Comparison of ENCODE assay signal across 1 cellular context in the genomic region with DNA sequence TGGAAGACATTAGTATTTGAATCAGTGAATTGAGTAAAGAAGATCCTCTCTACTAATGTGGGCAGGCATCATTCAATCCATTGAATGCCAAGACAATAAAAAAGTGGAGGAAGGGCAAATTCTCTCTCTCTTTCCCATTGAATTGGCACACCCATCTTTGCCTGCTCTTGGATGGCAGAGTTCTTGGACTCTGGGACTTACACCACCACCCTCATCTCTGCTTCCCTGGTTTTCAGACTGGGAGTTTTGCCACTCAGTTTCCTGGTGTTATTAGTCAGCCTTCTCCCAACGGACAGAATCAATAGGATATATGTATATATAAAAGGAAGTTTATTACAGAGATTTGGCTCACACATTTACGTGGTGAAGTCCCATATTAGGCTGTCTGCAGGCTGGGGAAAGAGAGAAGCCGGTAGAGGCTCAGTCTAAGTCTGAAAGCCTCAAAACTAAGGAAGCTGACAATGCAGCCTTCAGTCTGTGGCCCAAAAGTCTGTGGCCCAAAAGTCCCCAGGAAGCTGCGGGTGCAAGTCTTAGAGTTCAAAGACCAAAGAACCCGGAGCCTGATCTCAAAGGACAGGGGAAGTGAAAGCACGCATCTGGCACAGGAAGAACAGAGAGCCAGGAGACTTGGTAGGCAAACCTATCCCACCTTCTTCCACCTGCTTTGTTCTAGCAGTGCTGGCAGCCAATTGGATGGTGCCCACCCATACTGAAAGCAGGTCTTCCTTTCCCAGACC.
TF ChIP-seq lines count a peak whose summit lies in the region.

No MANE protein-coding gene starts in this region.

TF ChIP-seq in GM12878, 131 proteins besides CTCF, POLR2A, EP300 and RAD21 (continued from another document):
- TF ChIP-seq, protein P1, sequence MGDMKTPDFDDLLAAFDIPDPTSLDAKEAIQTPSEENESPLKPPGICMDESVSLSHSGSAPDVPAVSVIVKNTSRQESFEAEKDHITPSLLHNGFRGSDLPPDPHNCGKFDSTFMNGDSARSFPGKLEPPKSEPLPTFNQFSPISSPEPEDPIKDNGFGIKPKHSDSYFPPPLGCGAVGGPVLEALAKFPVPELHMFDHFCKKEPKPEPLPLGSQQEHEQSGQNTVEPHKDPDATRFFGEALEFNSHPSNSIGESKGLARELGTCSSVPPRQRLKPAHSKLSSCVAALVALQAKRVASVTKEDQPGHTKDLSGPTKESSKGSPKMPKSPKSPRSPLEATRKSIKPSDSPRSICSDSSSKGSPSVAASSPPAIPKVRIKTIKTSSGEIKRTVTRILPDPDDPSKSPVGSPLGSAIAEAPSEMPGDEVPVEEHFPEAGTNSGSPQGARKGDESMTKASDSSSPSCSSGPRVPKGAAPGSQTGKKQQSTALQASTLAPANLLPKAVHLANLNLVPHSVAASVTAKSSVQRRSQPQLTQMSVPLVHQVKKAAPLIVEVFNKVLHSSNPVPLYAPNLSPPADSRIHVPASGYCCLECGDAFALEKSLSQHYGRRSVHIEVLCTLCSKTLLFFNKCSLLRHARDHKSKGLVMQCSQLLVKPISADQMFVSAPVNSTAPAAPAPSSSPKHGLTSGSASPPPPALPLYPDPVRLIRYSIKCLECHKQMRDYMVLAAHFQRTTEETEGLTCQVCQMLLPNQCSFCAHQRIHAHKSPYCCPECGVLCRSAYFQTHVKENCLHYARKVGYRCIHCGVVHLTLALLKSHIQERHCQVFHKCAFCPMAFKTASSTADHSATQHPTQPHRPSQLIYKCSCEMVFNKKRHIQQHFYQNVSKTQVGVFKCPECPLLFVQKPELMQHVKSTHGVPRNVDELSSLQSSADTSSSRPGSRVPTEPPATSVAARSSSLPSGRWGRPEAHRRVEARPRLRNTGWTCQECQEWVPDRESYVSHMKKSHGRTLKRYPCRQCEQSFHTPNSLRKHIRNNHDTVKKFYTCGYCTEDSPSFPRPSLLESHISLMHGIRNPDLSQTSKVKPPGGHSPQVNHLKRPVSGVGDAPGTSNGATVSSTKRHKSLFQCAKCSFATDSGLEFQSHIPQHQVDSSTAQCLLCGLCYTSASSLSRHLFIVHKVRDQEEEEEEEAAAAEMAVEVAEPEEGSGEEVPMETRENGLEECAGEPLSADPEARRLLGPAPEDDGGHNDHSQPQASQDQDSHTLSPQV (IDR thresholded peaks at IDR 0.05) = no peak
- TF ChIP-seq, protein P2, sequence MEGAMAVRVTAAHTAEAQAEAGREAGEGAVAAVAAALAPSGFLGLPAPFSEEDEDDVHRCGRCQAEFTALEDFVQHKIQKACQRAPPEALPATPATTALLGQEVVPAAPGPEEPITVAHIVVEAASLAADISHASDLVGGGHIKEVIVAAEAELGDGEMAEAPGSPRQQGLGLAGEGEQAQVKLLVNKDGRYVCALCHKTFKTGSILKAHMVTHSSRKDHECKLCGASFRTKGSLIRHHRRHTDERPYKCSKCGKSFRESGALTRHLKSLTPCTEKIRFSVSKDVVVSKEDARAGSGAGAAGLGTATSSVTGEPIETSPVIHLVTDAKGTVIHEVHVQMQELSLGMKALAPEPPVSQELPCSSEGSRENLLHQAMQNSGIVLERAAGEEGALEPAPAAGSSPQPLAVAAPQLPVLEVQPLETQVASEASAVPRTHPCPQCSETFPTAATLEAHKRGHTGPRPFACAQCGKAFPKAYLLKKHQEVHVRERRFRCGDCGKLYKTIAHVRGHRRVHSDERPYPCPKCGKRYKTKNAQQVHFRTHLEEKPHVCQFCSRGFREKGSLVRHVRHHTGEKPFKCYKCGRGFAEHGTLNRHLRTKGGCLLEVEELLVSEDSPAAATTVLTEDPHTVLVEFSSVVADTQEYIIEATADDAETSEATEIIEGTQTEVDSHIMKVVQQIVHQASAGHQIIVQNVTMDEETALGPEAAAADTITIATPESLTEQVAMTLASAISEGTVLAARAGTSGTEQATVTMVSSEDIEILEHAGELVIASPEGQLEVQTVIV (IDR thresholded peaks at IDR 0.05; ENCODE audit: borderline replicate concordance, partially characterized antibody) = no peak
- TF ChIP-seq, protein P3, sequence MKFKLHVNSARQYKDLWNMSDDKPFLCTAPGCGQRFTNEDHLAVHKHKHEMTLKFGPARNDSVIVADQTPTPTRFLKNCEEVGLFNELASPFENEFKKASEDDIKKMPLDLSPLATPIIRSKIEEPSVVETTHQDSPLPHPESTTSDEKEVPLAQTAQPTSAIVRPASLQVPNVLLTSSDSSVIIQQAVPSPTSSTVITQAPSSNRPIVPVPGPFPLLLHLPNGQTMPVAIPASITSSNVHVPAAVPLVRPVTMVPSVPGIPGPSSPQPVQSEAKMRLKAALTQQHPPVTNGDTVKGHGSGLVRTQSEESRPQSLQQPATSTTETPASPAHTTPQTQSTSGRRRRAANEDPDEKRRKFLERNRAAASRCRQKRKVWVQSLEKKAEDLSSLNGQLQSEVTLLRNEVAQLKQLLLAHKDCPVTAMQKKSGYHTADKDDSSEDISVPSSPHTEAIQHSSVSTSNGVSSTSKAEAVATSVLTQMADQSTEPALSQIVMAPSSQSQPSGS (IDR thresholded peaks at IDR 0.05; ENCODE audit: low read length) = no peak
- TF ChIP-seq ZNF24 (IDR thresholded peaks at IDR 0.05) (no peak), NFYA (IDR thresholded peaks at IDR 0.05; ENCODE audit: borderline replicate concordance, low read depth, low read length) (no peak), NR2F1 (conservative IDR thresholded peaks at IDR 0.05) (peak; percentile 34; the same call in 1 of the 2 replicates), MTA2 (IDR thresholded peaks at IDR 0.05; ENCODE audit: low read depth) (peak; percentile 65), NFXL1 (IDR thresholded peaks at IDR 0.05; ENCODE audit: borderline replicate concordance) (no peak), SPI1 (IDR thresholded peaks at IDR 0.05; ENCODE audit: borderline replicate concordance, insufficient read depth, low read depth, low read length) (peak; percentile 90), DPF2 (IDR thresholded peaks at IDR 0.05) (peak; percentile 77), RELA (IDR thresholded peaks at IDR 0.05; ENCODE audit: borderline replicate concordance, partially characterized antibody) (no peak), IKZF2 (IDR thresholded peaks at IDR 0.05) (peak; percentile 80 to 81; a peak in 3 of 4 replicates), RUNX3 (IDR thresholded peaks at IDR 0.05; ENCODE audit: low read length) (peak; percentile 83), TCF7 (IDR thresholded peaks at IDR 0.05; ENCODE audit: borderline replicate concordance) (peak; percentile 71; the same call in 1 of the 2 replicates), GABPA (IDR thresholded peaks at IDR 0.05; ENCODE audit: low read depth) (peak; percentile 54), IKZF1 (conservative IDR thresholded peaks at IDR 0.05) (peak; percentile 80), ASH2L (IDR thresholded peaks at IDR 0.05; ENCODE audit: borderline replicate concordance, low read depth) (no peak), EED (IDR thresholded peaks at IDR 0.05; ENCODE audit: low read depth) (peak; percentile 62), RAD51 (IDR thresholded peaks at IDR 0.05) (no peak), BCL11A (IDR thresholded peaks at IDR 0.05; ENCODE audit: low read depth, low read length) (0 out of 2 replicates have a peak, but pooled peaks have one; percentile 39), SMAD5 (IDR thresholded peaks at IDR 0.05; ENCODE audit: low read depth) (no peak)
- TF ChIP-seq, protein P4, sequence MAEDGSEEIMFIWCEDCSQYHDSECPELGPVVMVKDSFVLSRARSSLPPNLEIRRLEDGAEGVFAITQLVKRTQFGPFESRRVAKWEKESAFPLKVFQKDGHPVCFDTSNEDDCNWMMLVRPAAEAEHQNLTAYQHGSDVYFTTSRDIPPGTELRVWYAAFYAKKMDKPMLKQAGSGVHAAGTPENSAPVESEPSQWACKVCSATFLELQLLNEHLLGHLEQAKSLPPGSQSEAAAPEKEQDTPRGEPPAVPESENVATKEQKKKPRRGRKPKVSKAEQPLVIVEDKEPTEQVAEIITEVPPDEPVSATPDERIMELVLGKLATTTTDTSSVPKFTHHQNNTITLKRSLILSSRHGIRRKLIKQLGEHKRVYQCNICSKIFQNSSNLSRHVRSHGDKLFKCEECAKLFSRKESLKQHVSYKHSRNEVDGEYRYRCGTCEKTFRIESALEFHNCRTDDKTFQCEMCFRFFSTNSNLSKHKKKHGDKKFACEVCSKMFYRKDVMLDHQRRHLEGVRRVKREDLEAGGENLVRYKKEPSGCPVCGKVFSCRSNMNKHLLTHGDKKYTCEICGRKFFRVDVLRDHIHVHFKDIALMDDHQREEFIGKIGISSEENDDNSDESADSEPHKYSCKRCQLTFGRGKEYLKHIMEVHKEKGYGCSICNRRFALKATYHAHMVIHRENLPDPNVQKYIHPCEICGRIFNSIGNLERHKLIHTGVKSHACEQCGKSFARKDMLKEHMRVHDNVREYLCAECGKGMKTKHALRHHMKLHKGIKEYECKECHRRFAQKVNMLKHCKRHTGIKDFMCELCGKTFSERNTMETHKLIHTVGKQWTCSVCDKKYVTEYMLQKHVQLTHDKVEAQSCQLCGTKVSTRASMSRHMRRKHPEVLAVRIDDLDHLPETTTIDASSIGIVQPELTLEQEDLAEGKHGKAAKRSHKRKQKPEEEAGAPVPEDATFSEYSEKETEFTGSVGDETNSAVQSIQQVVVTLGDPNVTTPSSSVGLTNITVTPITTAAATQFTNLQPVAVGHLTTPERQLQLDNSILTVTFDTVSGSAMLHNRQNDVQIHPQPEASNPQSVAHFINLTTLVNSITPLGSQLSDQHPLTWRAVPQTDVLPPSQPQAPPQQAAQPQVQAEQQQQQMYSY (CRISPR knock-in tag; IDR thresholded peaks at IDR 0.05) = no peak
- TF ChIP-seq, protein P5, sequence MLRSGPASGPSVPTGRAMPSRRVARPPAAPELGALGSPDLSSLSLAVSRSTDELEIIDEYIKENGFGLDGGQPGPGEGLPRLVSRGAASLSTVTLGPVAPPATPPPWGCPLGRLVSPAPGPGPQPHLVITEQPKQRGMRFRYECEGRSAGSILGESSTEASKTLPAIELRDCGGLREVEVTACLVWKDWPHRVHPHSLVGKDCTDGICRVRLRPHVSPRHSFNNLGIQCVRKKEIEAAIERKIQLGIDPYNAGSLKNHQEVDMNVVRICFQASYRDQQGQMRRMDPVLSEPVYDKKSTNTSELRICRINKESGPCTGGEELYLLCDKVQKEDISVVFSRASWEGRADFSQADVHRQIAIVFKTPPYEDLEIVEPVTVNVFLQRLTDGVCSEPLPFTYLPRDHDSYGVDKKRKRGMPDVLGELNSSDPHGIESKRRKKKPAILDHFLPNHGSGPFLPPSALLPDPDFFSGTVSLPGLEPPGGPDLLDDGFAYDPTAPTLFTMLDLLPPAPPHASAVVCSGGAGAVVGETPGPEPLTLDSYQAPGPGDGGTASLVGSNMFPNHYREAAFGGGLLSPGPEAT (IDR thresholded peaks at IDR 0.05; ENCODE audit: low read depth) = peak; percentile 70
- TF ChIP-seq, protein P6, sequence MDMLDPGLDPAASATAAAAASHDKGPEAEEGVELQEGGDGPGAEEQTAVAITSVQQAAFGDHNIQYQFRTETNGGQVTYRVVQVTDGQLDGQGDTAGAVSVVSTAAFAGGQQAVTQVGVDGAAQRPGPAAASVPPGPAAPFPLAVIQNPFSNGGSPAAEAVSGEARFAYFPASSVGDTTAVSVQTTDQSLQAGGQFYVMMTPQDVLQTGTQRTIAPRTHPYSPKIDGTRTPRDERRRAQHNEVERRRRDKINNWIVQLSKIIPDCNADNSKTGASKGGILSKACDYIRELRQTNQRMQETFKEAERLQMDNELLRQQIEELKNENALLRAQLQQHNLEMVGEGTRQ (IDR thresholded peaks at IDR 0.05; ENCODE audit: borderline replicate concordance, low read depth, low read length) = no peak
- TF ChIP-seq, protein P7, sequence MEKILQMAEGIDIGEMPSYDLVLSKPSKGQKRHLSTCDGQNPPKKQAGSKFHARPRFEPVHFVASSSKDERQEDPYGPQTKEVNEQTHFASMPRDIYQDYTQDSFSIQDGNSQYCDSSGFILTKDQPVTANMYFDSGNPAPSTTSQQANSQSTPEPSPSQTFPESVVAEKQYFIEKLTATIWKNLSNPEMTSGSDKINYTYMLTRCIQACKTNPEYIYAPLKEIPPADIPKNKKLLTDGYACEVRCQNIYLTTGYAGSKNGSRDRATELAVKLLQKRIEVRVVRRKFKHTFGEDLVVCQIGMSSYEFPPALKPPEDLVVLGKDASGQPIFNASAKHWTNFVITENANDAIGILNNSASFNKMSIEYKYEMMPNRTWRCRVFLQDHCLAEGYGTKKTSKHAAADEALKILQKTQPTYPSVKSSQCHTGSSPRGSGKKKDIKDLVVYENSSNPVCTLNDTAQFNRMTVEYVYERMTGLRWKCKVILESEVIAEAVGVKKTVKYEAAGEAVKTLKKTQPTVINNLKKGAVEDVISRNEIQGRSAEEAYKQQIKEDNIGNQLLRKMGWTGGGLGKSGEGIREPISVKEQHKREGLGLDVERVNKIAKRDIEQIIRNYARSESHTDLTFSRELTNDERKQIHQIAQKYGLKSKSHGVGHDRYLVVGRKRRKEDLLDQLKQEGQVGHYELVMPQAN (conservative IDR thresholded peaks at IDR 0.05) = no peak
TF ChIP-seq in GM12878: peak in this region for 15.
